Comparison of ENCODE assay signal across 9 cellular contexts in the genomic region with DNA sequence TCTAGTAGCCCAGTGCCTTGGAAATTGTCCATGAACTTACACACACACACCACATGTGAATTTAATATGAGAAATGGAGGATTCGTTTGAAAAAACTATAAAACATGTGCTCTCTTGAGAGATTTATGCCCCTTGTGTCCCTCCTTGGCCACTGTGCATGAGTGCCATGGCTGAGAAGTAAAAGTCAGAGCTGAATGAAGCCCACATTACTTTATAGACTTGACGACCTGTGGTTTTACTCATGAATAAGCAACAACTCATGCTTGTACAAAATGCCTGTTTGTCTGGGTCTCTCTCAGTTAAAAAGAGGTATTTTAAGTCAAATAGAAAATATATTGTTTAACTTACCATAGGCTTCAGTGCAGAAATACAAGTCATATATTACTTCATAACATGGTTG.
A peak's percentile ranks its signal among the peaks of the same experiment; 100 is the strongest.
DNase-seq lines count a peak whose midpoint lies in the region; ATAC-seq and TF ChIP-seq lines count a peak whose summit lies in the region.
"Had no signal": no experiment of that assay in that cellular context is flagged by ENCODE, and none has a peak within 500 bp of the region (broad histone marks: within the 10 kb centered on the region; RNA-seq: fewer than 3 reads in every experiment).

No MANE protein-coding gene starts in this region.

- H3K27ac ChIP-seq in upper lobe of left lung, result no peak overlapping the region

- peak; percentile 93 for ATAC-seq in GM18907 (IDR thresholded peaks at IDR 0.05; ENCODE audit: unreplicated experiment)
- peak; percentile 77 for ATAC-seq in HG03521 (IDR thresholded peaks at IDR 0.05; ENCODE audit: unreplicated experiment)
- ATAC-seq in upper lobe of left lung (ENCODE audit: low FRiP score in 2 of 2), result no peak
- no peak for ATAC-seq in omental fat pad (ENCODE audit: low FRiP score)

- TF ChIP-seq EP300 in upper lobe of left lung (IDR thresholded peaks at IDR 0.05), result no peak

- H3K4me3 ChIP-seq in HFF-Myc (replicated peaks; ENCODE audit: low read depth, low read length) (no peak overlapping the region), upper lobe of left lung (no peak overlapping the region)

- WGBS in upper lobe of left lung, 2 donors, result 60 to 63% methylated on average over 2 of the region's 2 CpGs

- H3K9me3 ChIP-seq in upper lobe of left lung, result no peaks in the 10 kb centered on the region

- TF ChIP-seq CTCF in HFF-Myc (IDR thresholded peaks at IDR 0.05; ENCODE audit: low read depth, low read length, missing control alignments) (no peak), upper lobe of left lung (IDR thresholded peaks at IDR 0.05) (no peak), omental fat pad (IDR thresholded peaks at IDR 0.05) (no peak)

- H3K36me3 ChIP-seq in upper lobe of left lung, result no peaks in the 10 kb centered on the region

- TF ChIP-seq POLR2A in upper lobe of left lung (IDR thresholded peaks at IDR 0.05), result no peak

- DNase-seq in HFF-Myc (ENCODE audit: extremely low read depth, low read depth) (peak; percentile 30), renal cortical epithelial cell (ENCODE audit: low read depth) (peak; percentile 80), upper lobe of left lung (no peak), activated gamma-delta T cell (lab: John Stamatoyannopoulos, UW) (no peak), omental fat pad (ENCODE audit: low spot score) (no peak)
- DNase-seq: effector CD4-positive, alpha-beta T cell; SHP77 treated with DMSO at 0.1 percent for 48 hours had no signal

- no peaks in the 10 kb centered on the region for H3K4me1 ChIP-seq in upper lobe of left lung

- no peaks in the 10 kb centered on the region for H3K27me3 ChIP-seq in upper lobe of left lung

Comparison
In these comparisons a context has a peak if more than half of its experiments do, and no peak if none do; other contexts are left out.
1. ATAC-seq: peak in GM18907 (single experiment) and HG03521 (single experiment); none in upper lobe of left lung (0 of 2) and omental fat pad (single experiment).
2. DNase-seq: peak in HFF-Myc (single experiment) and renal cortical epithelial cell (single experiment); none in upper lobe of left lung (0 of 2), activated gamma-delta T cell (single experiment) and omental fat pad (single experiment).